In genomic region chr3:134066539-134067310, GRCh38 we compare ENCODE assay signal across 17 cellular contexts. TPM values are rescaled to one million over a fixed set of nuclear protein-coding genes. Genes with fewer than 3 reads are reported as not detected.
DNase-seq lines count a peak whose midpoint lies in the region; ATAC-seq and TF ChIP-seq lines count a peak whose summit lies in the region.
"Had no signal": no experiment of that assay in that cellular context is flagged by ENCODE, and none has a peak within 500 bp of the region (broad histone marks: within the 10 kb centered on the region; RNA-seq: fewer than 3 reads in every experiment).

No MANE protein-coding gene starts in this region.

- peaks cover 11% of the 10 kb centered on the region for H3F3A ChIP-seq in neural progenitor cell (ENCODE audit: low read depth)

- H3K4me3 Mint-ChIP-seq in neural progenitor cell: no peak overlapping the region
- H3K4me3 Mint-ChIP-seq in naive thymus-derived CD8-positive, alpha-beta T cell: no peak overlapping the region
- H3K4me3 Mint-ChIP-seq in glutamatergic neuron (ENCODE audit: unreplicated experiment): no peak overlapping the region
- H3K4me3 Mint-ChIP-seq: activated naive CD8-positive, alpha-beta T cell treated with anti-CD3 and anti-CD28 coated beads for 36 hours; CD4-positive, alpha-beta memory T cell; WTC11 had no signal

- intact Hi-C loops in heart left ventricle (cut with DNase I) (no loop called here), upper lobe of right lung (cut with DNase I) (no loop called here)

- peak; percentile 53 to 79 (median 76) for ATAC-seq in heart left ventricle
- ATAC-seq in upper lobe of right lung: peak; percentile 73
- ATAC-seq in naive thymus-derived CD8-positive, alpha-beta T cell: no peak
- ATAC-seq: WTC11 had no signal

- H3K9me3 ChIP-seq in heart left ventricle (no peaks in the 10 kb centered on the region), neural progenitor cell (ENCODE audit: low read depth) (no peaks in the 10 kb centered on the region), upper lobe of right lung (no peaks in the 10 kb centered on the region)
- H3K9me3 ChIP-seq: Peyer's patch had no signal

- no peak for TF ChIP-seq POLR2A in heart left ventricle (IDR thresholded peaks at IDR 0.05)

- no peak overlapping the region for H3K4me2 ChIP-seq in neural progenitor cell

- no peak overlapping the region for H3K9ac ChIP-seq in neural progenitor cell

- no peaks in the 10 kb centered on the region for H3K9me3 Mint-ChIP-seq in neural progenitor cell
- H3K9me3 Mint-ChIP-seq in naive thymus-derived CD8-positive, alpha-beta T cell: peaks cover 0 to 2% (median 0%) of the 10 kb centered on the region in 9 donors
- H3K9me3 Mint-ChIP-seq in glutamatergic neuron (ENCODE audit: unreplicated experiment): peaks cover 4% of the 10 kb centered on the region
- H3K9me3 Mint-ChIP-seq: activated naive CD8-positive, alpha-beta T cell treated with anti-CD3 and anti-CD28 coated beads for 36 hours had no signal

- H3K4me3 ChIP-seq in heart left ventricle (no peak overlapping the region), neural progenitor cell (no peak overlapping the region), upper lobe of right lung (no peak overlapping the region)
- H3K4me3 ChIP-seq: Peyer's patch had no signal

- DNase-seq in activated CD8-positive, alpha-beta memory T cell treated with anti-CD3 and anti-CD28 coated beads for 24 hours: peak; percentile 38
- DNase-seq in activated CD8-positive, alpha-beta memory T cell treated with anti-CD3 and anti-CD28 coated beads, Interleukin-2, amount 50 U/mL, for 4 hours: no peak
- DNase-seq in heart left ventricle (peak in 2 of 5 donors; percentile 34 to 60), neural progenitor cell (ENCODE audit: low spot score) (no peak), upper lobe of right lung (no peak), glutamatergic neuron (no peak), COR-L47 (lab: John Stamatoyannopoulos, UW) (no peak)
- DNase-seq in naive thymus-derived CD8-positive, alpha-beta T cell: no peak
- DNase-seq: 8988T; activated naive CD8-positive, alpha-beta T cell treated with anti-CD3 and anti-CD28 coated beads for 36 hours; CD4-positive, alpha-beta memory T cell; midbrain; NCI-H187 treated with DMSO at 0.1 percent for 48 hours; NCI-H526 had no signal

- no peaks in the 10 kb centered on the region for H3K27me3 ChIP-seq in heart left ventricle
- no peaks in the 10 kb centered on the region for H3K27me3 ChIP-seq in neural progenitor cell
- no peaks in the 10 kb centered on the region for H3K27me3 ChIP-seq in upper lobe of right lung
- H3K27me3 ChIP-seq: Peyer's patch had no signal

- WGBS in heart left ventricle, 4 donors: 62 to 74% (median 66%) methylated on average over 6 of the region's 6 CpGs

- H3K4me1 ChIP-seq in heart left ventricle (peaks cover 0 to 23% (median 8%) of the 10 kb centered on the region in 12 donors), neural progenitor cell (peaks cover 10% of the 10 kb centered on the region), upper lobe of right lung (peaks cover 8% of the 10 kb centered on the region)
- H3K4me1 ChIP-seq: Peyer's patch had no signal

- H4K20me1 ChIP-seq in neural progenitor cell (ENCODE audit: low read depth): no peaks in the 10 kb centered on the region

- POLR2A ChIA-PET in naive thymus-derived CD8-positive, alpha-beta T cell (lab: Charles Lee): no interaction called here

- TF ChIP-seq CTCF in heart left ventricle (IDR thresholded peaks at IDR 0.05) (no peak), neural progenitor cell (IDR thresholded peaks at IDR 0.05) (no peak), upper lobe of right lung (IDR thresholded peaks at IDR 0.05) (no peak), glutamatergic neuron (IDR thresholded peaks at IDR 0.05; ENCODE audit: partially characterized antibody, unreplicated experiment) (no peak)

- peaks cover 26% of the 10 kb centered on the region for H3K4me1 Mint-ChIP-seq in neural progenitor cell
- peaks cover 0 to 1% (median 0%) of the 10 kb centered on the region in 4 donors for H3K4me1 Mint-ChIP-seq in naive thymus-derived CD8-positive, alpha-beta T cell
- no peaks in the 10 kb centered on the region for H3K4me1 Mint-ChIP-seq in glutamatergic neuron (ENCODE audit: low read depth, unreplicated experiment)
- H3K4me1 Mint-ChIP-seq: activated naive CD8-positive, alpha-beta T cell treated with anti-CD3 and anti-CD28 coated beads for 36 hours; CD4-positive, alpha-beta memory T cell; WTC11 had no signal

- no peak overlapping the region for H2AFZ ChIP-seq in neural progenitor cell (replicated peaks)

- H3K36me3 ChIP-seq in heart left ventricle (no peaks in the 10 kb centered on the region), neural progenitor cell (no peaks in the 10 kb centered on the region), upper lobe of right lung (no peaks in the 10 kb centered on the region)
- H3K36me3 ChIP-seq: Peyer's patch had no signal

- H3K27ac Mint-ChIP-seq in neural progenitor cell (peak overlapping the region; percentile 26), glutamatergic neuron (ENCODE audit: unreplicated experiment) (no peak overlapping the region)
- H3K27ac Mint-ChIP-seq in naive thymus-derived CD8-positive, alpha-beta T cell: peak overlapping the region in 1 of 10 donors; percentile 22
- H3K27ac Mint-ChIP-seq: activated naive CD8-positive, alpha-beta T cell treated with anti-CD3 and anti-CD28 coated beads for 36 hours; CD4-positive, alpha-beta memory T cell; WTC11 had no signal

- H3K79me2 ChIP-seq in neural progenitor cell (ENCODE audit: low read depth): no peaks in the 10 kb centered on the region

- H3K27ac ChIP-seq in heart left ventricle (peak overlapping the region in 5 of 12 donors; percentile 47 to 74 (median 60)), neural progenitor cell (no peak overlapping the region), upper lobe of right lung (peak overlapping the region; percentile 68)

- H3K27me3 Mint-ChIP-seq in neural progenitor cell (ENCODE audit: insufficient read depth, low read depth): peaks cover 6% of the 10 kb centered on the region
- peaks cover 0 to 14% (median 0%) of the 10 kb centered on the region in 5 donors for H3K27me3 Mint-ChIP-seq in naive thymus-derived CD8-positive, alpha-beta T cell
- H3K27me3 Mint-ChIP-seq in glutamatergic neuron (ENCODE audit: unreplicated experiment): peaks cover 2% of the 10 kb centered on the region
- H3K27me3 Mint-ChIP-seq: activated naive CD8-positive, alpha-beta T cell treated with anti-CD3 and anti-CD28 coated beads for 36 hours had no signal

- H3K36me3 Mint-ChIP-seq in neural progenitor cell (no peaks in the 10 kb centered on the region), glutamatergic neuron (ENCODE audit: unreplicated experiment) (peaks cover 6% of the 10 kb centered on the region)
- no peaks in the 10 kb centered on the region for H3K36me3 Mint-ChIP-seq in naive thymus-derived CD8-positive, alpha-beta T cell
- H3K36me3 Mint-ChIP-seq: activated naive CD8-positive, alpha-beta T cell treated with anti-CD3 and anti-CD28 coated beads for 36 hours; CD4-positive, alpha-beta memory T cell; WTC11 had no signal

RNA-seq across cellular contexts. Expression of gene SLCO2A1, which starts 37.0 kb away (rescaled TPM):
- total RNA-seq in heart left ventricle (10 to 100 TPM in 6 of 9 donors, 1 to 10 TPM in 3; 2.8 to 28.4 (median 13.9) TPM), neural progenitor cell (ENCODE audit: low replicate concordance) (0.07 and 0.09 TPM in 2 replicates), upper lobe of right lung (234 TPM), glutamatergic neuron (ENCODE audit: unreplicated experiment) (not detected)
- 10 to 100 TPM in 1 of 2 donors, 1 to 10 TPM in 1; 8.3 to 13.9 TPM for polyA plus RNA-seq in heart left ventricle
- total RNA-seq in naive thymus-derived CD8-positive, alpha-beta T cell: not detected
- not detected for polyA plus RNA-seq in naive thymus-derived CD8-positive, alpha-beta T cell
- total RNA-seq: CD4-positive, alpha-beta memory T cell; G401 had no signal
- polyA plus RNA-seq: CD4-positive, alpha-beta memory T cell had no signal

Comparison
In these comparisons a context has a peak if more than half of its experiments do, and no peak if none do; other contexts are left out.
1. ATAC-seq: peak in heart left ventricle (4 of 4) and upper lobe of right lung (single experiment); none in naive thymus-derived CD8-positive, alpha-beta T cell (0 of 2).